21 cellular contexts compared by ENCODE assay signal in genomic region chr19:11652492-11652891, GRCh38.
"Had no signal": no experiment of that assay in that cellular context is flagged by ENCODE, and none has a peak within 500 bp of the region (broad histone marks: within the 10 kb centered on the region; RNA-seq: fewer than 3 reads in every experiment).

No MANE protein-coding gene starts in this region.

- FAIRE-seq: colon, endothelial cell of umbilical vein, frontal cortex had no signal

- H3K9me3 ChIP-seq: testis had no signal

- H3K27me3 ChIP-seq: heart left ventricle, neutrophil, sigmoid colon, testis, tibial nerve, upper lobe of right lung had no signal

- H3K4me3 Mint-ChIP-seq: dendritic cell treated with granulocyte-macrophage colony-stimulating factor and Interleukin-4, amounts not matched to agents 40 ng/mL and 50 ng/mL, for 4 days; effector memory CD8-positive, alpha-beta T cell; naive thymus-derived CD8-positive, alpha-beta T cell; stimulated activated naive B cell treated with anti-CD40 and anti-IgM and Interleukin-4, amounts not matched to agents 10 μg/mL and 1 μg/mL and 100 μg/mL, for 72 hours; stimulated activated naive CD8-positive, alpha-beta T cell treated with anti-CD3 and anti-CD28 coated beads, Interleukin-15, amount 100 ng/mL, for 72 hours had no signal

- H3K4me1 ChIP-seq: heart left ventricle, sigmoid colon, testis, tibial nerve, upper lobe of right lung had no signal

- H3K36me3 ChIP-seq: neutrophil, sigmoid colon, upper lobe of right lung had no signal

- ATAC-seq: effector memory CD8-positive, alpha-beta T cell; heart left ventricle; mucosa of descending colon; naive thymus-derived CD8-positive, alpha-beta T cell; stimulated activated naive B cell treated with anti-CD40 and anti-IgM and Interleukin-4, amounts not matched to agents 10 μg/mL and 1 μg/mL and 100 μg/mL, for 72 hours; stimulated activated naive CD8-positive, alpha-beta T cell treated with anti-CD3 and anti-CD28 coated beads, Interleukin-15, amount 100 ng/mL, for 72 hours; upper lobe of right lung had no signal

- H3K4me1 Mint-ChIP-seq: naive thymus-derived CD8-positive, alpha-beta T cell; stimulated activated naive B cell treated with anti-CD40 and anti-IgM and Interleukin-4, amounts not matched to agents 10 μg/mL and 1 μg/mL and 100 μg/mL, for 72 hours; stimulated activated naive CD8-positive, alpha-beta T cell treated with anti-CD3 and anti-CD28 coated beads, Interleukin-15, amount 100 ng/mL, for 72 hours had no signal

- H3K4me3 ChIP-seq: heart left ventricle, mucosa of descending colon, sigmoid colon, skin epidermis, testis, tibial nerve, upper lobe of right lung had no signal

- H3K27ac ChIP-seq: heart left ventricle, neutrophil, sigmoid colon, skin epidermis, testis, tibial nerve, upper lobe of right lung had no signal

- DNase-seq: effector memory CD8-positive, alpha-beta T cell; heart left ventricle; hippocampal formation; kidney glomerular epithelial cell; mammary epithelial cell; mucosa of descending colon; naive thymus-derived CD8-positive, alpha-beta T cell; sigmoid colon; stimulated activated CD4-positive, alpha-beta T cell treated with anti-CD3 and anti-CD28 coated beads, Interleukin-2, amount 100 ng/mL, for 24 hours; stimulated activated CD4-positive, alpha-beta T cell treated with anti-CD3 and anti-CD28 coated beads, Interleukin-4, amount 100 ng/mL, for 4 hours; stimulated activated naive B cell treated with anti-CD40 and anti-IgM and Interleukin-4, amounts not matched to agents 10 μg/mL and 1 μg/mL and 100 μg/mL, for 72 hours; stimulated activated naive CD8-positive, alpha-beta T cell treated with anti-CD3 and anti-CD28 coated beads, Interleukin-15, amount 100 ng/mL, for 72 hours; testis; upper lobe of right lung had no signal

- H3K27me3 Mint-ChIP-seq: dendritic cell treated with granulocyte-macrophage colony-stimulating factor and Interleukin-4, amounts not matched to agents 40 ng/mL and 50 ng/mL, for 4 days; effector memory CD8-positive, alpha-beta T cell; stimulated activated naive B cell treated with anti-CD40 and anti-IgM and Interleukin-4, amounts not matched to agents 10 μg/mL and 1 μg/mL and 100 μg/mL, for 72 hours; stimulated activated naive CD8-positive, alpha-beta T cell treated with anti-CD3 and anti-CD28 coated beads, Interleukin-15, amount 100 ng/mL, for 72 hours had no signal

- H3K27ac Mint-ChIP-seq: dendritic cell treated with granulocyte-macrophage colony-stimulating factor and Interleukin-4, amounts not matched to agents 40 ng/mL and 50 ng/mL, for 4 days; effector memory CD8-positive, alpha-beta T cell; naive thymus-derived CD8-positive, alpha-beta T cell; stimulated activated naive B cell treated with anti-CD40 and anti-IgM and Interleukin-4, amounts not matched to agents 10 μg/mL and 1 μg/mL and 100 μg/mL, for 72 hours; stimulated activated naive CD8-positive, alpha-beta T cell treated with anti-CD3 and anti-CD28 coated beads, Interleukin-15, amount 100 ng/mL, for 72 hours had no signal
